15 cellular contexts compared by ENCODE assay signal in the genomic region with DNA sequence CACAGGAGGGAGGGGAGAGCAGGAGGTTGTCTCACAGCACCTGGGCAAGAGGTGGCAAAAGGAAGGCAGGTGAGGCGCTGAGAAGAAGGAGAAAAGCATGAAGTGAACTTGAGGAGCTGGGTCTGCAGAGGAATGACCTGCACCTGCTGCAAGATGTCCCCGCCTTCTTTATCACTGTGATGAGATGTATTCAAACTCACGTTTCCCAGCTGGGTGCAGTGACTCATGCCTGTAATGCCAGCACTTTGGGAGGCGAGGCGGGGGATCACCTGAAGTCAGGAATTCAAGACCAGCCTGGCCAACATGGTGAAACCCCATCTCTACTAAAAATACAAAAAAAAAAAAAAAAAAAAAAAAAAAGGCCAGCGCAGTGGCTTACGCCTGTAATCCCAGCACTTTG. TPM values are rescaled to one million over a fixed set of nuclear protein-coding genes. Genes with fewer than 3 reads are reported as not detected.
DNase-seq lines count a peak whose midpoint lies in the region; TF ChIP-seq lines count a peak whose summit lies in the region.
"Had no signal": no experiment of that assay in that cellular context is flagged by ENCODE, and none has a peak within 500 bp of the region (broad histone marks: within the 10 kb centered on the region; RNA-seq: fewer than 3 reads in every experiment).

No MANE protein-coding gene starts in this region.

- H3K27me3 ChIP-seq in sigmoid colon (no peaks in the 10 kb centered on the region), H7 (ENCODE audit: control insufficient read depth, insufficient read depth, low read length) (peaks cover 15% of the 10 kb centered on the region; the same call in 1 of the 2 replicates)
- H3K27me3 ChIP-seq: BE2C had no signal

- no peak for TF ChIP-seq EP300 in sigmoid colon (IDR thresholded peaks at IDR 0.05)

- 51 to 82% methylated on average over 7 of the region's 7 CpGs for WGBS in sigmoid colon, 2 donors

- DNase-seq in HT-29 (ENCODE audit: low spot score) (peak; percentile 21), RPMI8226 (peak; percentile 57), epithelial cell of esophagus (ENCODE audit: low read depth) (peak; percentile 16), sigmoid colon (peak; percentile 45), activated T-cell treated with anti-CD3 and anti-CD28 coated beads for 4 hours (no peak), midbrain (lab: John Stamatoyannopoulos, UW) (no peak), H7 (no peak)
- DNase-seq: ACHN; BE2C; C1 segment of cervical spinal cord; CD4-positive, CD25-positive, alpha-beta regulatory T cell; CD8-positive, alpha-beta memory T cell; COR-L47; DMS 273 treated with DMSO at 0.1 percent for 48 hours had no signal

- TF ChIP-seq POLR2A in sigmoid colon (IDR thresholded peaks at IDR 0.05): no peak

- no peak overlapping the region for H3K4me3 ChIP-seq in epithelial cell of esophagus (ENCODE audit: low read length)
- H3K4me3 ChIP-seq in sigmoid colon: no peak overlapping the region
- no peak overlapping the region for H3K4me3 ChIP-seq in H7 (ENCODE audit: insufficient read depth, low read depth, low read length)
- H3K4me3 ChIP-seq: GM23338 had no signal

- no peak overlapping the region for H3K27ac ChIP-seq in sigmoid colon

- no peaks in the 10 kb centered on the region for H3K36me3 ChIP-seq in sigmoid colon
- H3K36me3 ChIP-seq in H7 (replicated peaks; ENCODE audit: control insufficient read depth, insufficient read depth, low read length): no peaks in the 10 kb centered on the region
- H3K36me3 ChIP-seq: BE2C had no signal

- TF ChIP-seq CTCF in epithelial cell of esophagus (IDR thresholded peaks at IDR 0.05; ENCODE audit: insufficient read depth, low read depth, low read length, missing control alignments): no peak
- TF ChIP-seq CTCF in sigmoid colon (IDR thresholded peaks at IDR 0.05): no peak

- H3K4me1 ChIP-seq in sigmoid colon: no peaks in the 10 kb centered on the region
- H3K4me1 ChIP-seq: BE2C had no signal

- no peaks in the 10 kb centered on the region for H3K9me3 ChIP-seq in sigmoid colon
- H3K9me3 ChIP-seq: BE2C had no signal

- intact Hi-C loops in sigmoid colon (cut with DNase I): no loop called here

RNA-seq across cellular contexts. Expression of a gene that starts 22.2 kb away (rescaled TPM):
- total RNA-seq in HT-29 (2014; rRNA removed; shearing (Covaris generic)): 47.3 and 66.9 TPM in 2 replicates
- 10 to 100 TPM in 1 of 4 donors, 1 to 10 TPM in 3; 5.3 to 10.0 (median 7.5) TPM for total RNA-seq in sigmoid colon
- polyA plus RNA-seq in sigmoid colon: 10 to 100 TPM; 13.8 to 28.2 (median 24.1) TPM
- 24.3 and 28.5 TPM in 2 replicates for total RNA-seq in H7 (2014; rRNA removed; shearing (Covaris generic))

Comparison
In these comparisons a context has a peak if more than half of its experiments do, and no peak if none do; other contexts are left out.
1. DNase-seq: peak in HT-29 (single experiment), RPMI8226 (single experiment), epithelial cell of esophagus (single experiment) and sigmoid colon (single experiment); none in activated T-cell treated with anti-CD3 and anti-CD28 coated beads for 4 hours (single experiment), midbrain (single experiment) and H7 (single experiment).